18 cellular contexts compared by ENCODE assay signal in genomic region chr1:51222136-51222787, GRCh38. TPM values are rescaled to one million over a fixed set of nuclear protein-coding genes. Genes with fewer than 3 reads are reported as not detected.
A peak's percentile ranks its signal among the peaks of the same experiment; 100 is the strongest.
DNase-seq lines count a peak whose midpoint lies in the region; ATAC-seq lines count a peak whose summit lies in the region.
"Had no signal": no experiment of that assay in that cellular context is flagged by ENCODE, and none has a peak within 500 bp of the region (broad histone marks: within the 10 kb centered on the region; RNA-seq: fewer than 3 reads in every experiment).

No MANE protein-coding gene starts in this region.

- peak; percentile 17 for DNase-seq in activated CD4-positive, alpha-beta T cell treated with anti-CD3 and anti-CD28 coated beads for 36 hours
- no peak for DNase-seq in activated CD4-positive, alpha-beta T cell treated with anti-CD3 and anti-CD28 coated beads for 4 hours
- peak; percentile 65 for DNase-seq in GF-D8 (lab: John Stamatoyannopoulos, UW)
- DNase-seq in HUDEP-2 (lab: John Stamatoyannopoulos, UW; ENCODE audit: unreplicated experiment in 76 of 76): peak in 39 of 76 experiments; percentile 9 to 86 (median 34)
- no peak for DNase-seq in NAMALWA (ENCODE audit: low spot score)
- DNase-seq in activated naive CD4-positive, alpha-beta T cell treated with anti-CD3 and anti-CD28 coated beads, Interleukin-2, amount 50 U/mL, for 72 hours (ENCODE audit: low spot score in 2 of 2): no peak
- DNase-seq: CD4-positive, alpha-beta memory T cell; DMS153; DMS79; GDM1; GOT3; H7; IMR-90 had no signal

- H3K4me3 Mint-ChIP-seq in activated CD4-positive, alpha-beta T cell treated with anti-CD3 and anti-CD28 coated beads for 36 hours: no peak overlapping the region
- H3K4me3 Mint-ChIP-seq in activated T-helper 17 cell treated with anti-CD3 and anti-CD28 coated beads, Interleukin-2, amount 50 U/mL, for 72 hours: no peak overlapping the region
- H3K4me3 Mint-ChIP-seq: CD14-positive monocyte; CD4-positive, alpha-beta memory T cell had no signal

- no peaks in the 10 kb centered on the region for H3K36me3 Mint-ChIP-seq in activated CD4-positive, alpha-beta T cell treated with anti-CD3 and anti-CD28 coated beads for 36 hours (ENCODE audit: low read depth)
- no peaks in the 10 kb centered on the region for H3K36me3 Mint-ChIP-seq in activated T-helper 17 cell treated with anti-CD3 and anti-CD28 coated beads, Interleukin-2, amount 50 U/mL, for 72 hours (ENCODE audit: low read depth)
- no peaks in the 10 kb centered on the region for H3K36me3 Mint-ChIP-seq in activated naive CD4-positive, alpha-beta T cell treated with anti-CD3 and anti-CD28 coated beads, Interleukin-2, amount 50 U/mL, for 72 hours
- H3K36me3 Mint-ChIP-seq: CD14-positive monocyte; CD4-positive, alpha-beta memory T cell had no signal

- no peak overlapping the region for H3K27ac Mint-ChIP-seq in activated CD4-positive, alpha-beta T cell treated with anti-CD3 and anti-CD28 coated beads for 36 hours
- H3K27ac Mint-ChIP-seq in activated T-helper 17 cell treated with anti-CD3 and anti-CD28 coated beads, Interleukin-2, amount 50 U/mL, for 72 hours: no peak overlapping the region
- no peak overlapping the region for H3K27ac Mint-ChIP-seq in activated naive CD4-positive, alpha-beta T cell treated with anti-CD3 and anti-CD28 coated beads, Interleukin-2, amount 50 U/mL, for 72 hours

- intact Hi-C loops in activated CD4-positive, alpha-beta T cell treated with anti-CD3 and anti-CD28 coated beads for 36 hours (cut with DNase I, micrococcal nuclease): no loop called here

- CTCF ChIA-PET in activated CD4-positive, alpha-beta T cell treated with anti-CD3 and anti-CD28 coated beads for 36 hours (lab: Charles Lee): no interaction called here

- POLR2A ChIA-PET in activated CD4-positive, alpha-beta T cell treated with anti-CD3 and anti-CD28 coated beads for 36 hours (lab: Charles Lee): no interaction called here

- no peaks in the 10 kb centered on the region for H3K9me3 Mint-ChIP-seq in activated CD4-positive, alpha-beta T cell treated with anti-CD3 and anti-CD28 coated beads for 36 hours (ENCODE audit: low read depth)
- no peaks in the 10 kb centered on the region for H3K9me3 Mint-ChIP-seq in activated T-helper 17 cell treated with anti-CD3 and anti-CD28 coated beads, Interleukin-2, amount 50 U/mL, for 72 hours
- H3K9me3 Mint-ChIP-seq in activated naive CD4-positive, alpha-beta T cell treated with anti-CD3 and anti-CD28 coated beads, Interleukin-2, amount 50 U/mL, for 72 hours: no peaks in the 10 kb centered on the region

- peaks cover 9% of the 10 kb centered on the region for H3K4me1 Mint-ChIP-seq in activated CD4-positive, alpha-beta T cell treated with anti-CD3 and anti-CD28 coated beads for 36 hours
- no peaks in the 10 kb centered on the region for H3K4me1 Mint-ChIP-seq in activated T-helper 17 cell treated with anti-CD3 and anti-CD28 coated beads, Interleukin-2, amount 50 U/mL, for 72 hours

- H3K27me3 Mint-ChIP-seq in activated CD4-positive, alpha-beta T cell treated with anti-CD3 and anti-CD28 coated beads for 36 hours: peaks cover 3% of the 10 kb centered on the region
- peaks cover 2% of the 10 kb centered on the region for H3K27me3 Mint-ChIP-seq in activated T-helper 17 cell treated with anti-CD3 and anti-CD28 coated beads, Interleukin-2, amount 50 U/mL, for 72 hours

- ATAC-seq in activated CD4-positive, alpha-beta T cell treated with anti-CD3 and anti-CD28 coated beads for 36 hours: no peak
- peak; percentile 62 for ATAC-seq in activated T-helper 17 cell treated with anti-CD3 and anti-CD28 coated beads, Interleukin-2, amount 50 U/mL, for 72 hours (replicated peaks)
- ATAC-seq in activated naive CD4-positive, alpha-beta T cell treated with anti-CD3 and anti-CD28 coated beads, Interleukin-2, amount 50 U/mL, for 72 hours: no peak
- ATAC-seq in HG03139 (IDR thresholded peaks at IDR 0.05; ENCODE audit: unreplicated experiment): no peak
- ATAC-seq: A549, HCT116 had no signal

RNA-seq across cellular contexts. Expression of gene RNF11, which starts 13.8 kb away (rescaled TPM):
- total RNA-seq in activated CD4-positive, alpha-beta T cell treated with anti-CD3 and anti-CD28 coated beads for 36 hours: 10 to 100 TPM; 20.6 to 26.0 TPM
- total RNA-seq in activated T-helper 17 cell treated with anti-CD3 and anti-CD28 coated beads, Interleukin-2, amount 50 U/mL, for 72 hours: 10 to 100 TPM; 23.6 to 30.3 TPM
- total RNA-seq in activated naive CD4-positive, alpha-beta T cell treated with anti-CD3 and anti-CD28 coated beads, Interleukin-2, amount 50 U/mL, for 72 hours: 10 to 100 TPM; 22.2 to 26.6 TPM

Comparison
In these comparisons a context has a peak if more than half of its experiments do, and no peak if none do; other contexts are left out.
1. DNase-seq: peak in activated CD4-positive, alpha-beta T cell treated with anti-CD3 and anti-CD28 coated beads for 36 hours (single experiment), GF-D8 (single experiment) and HUDEP-2 (39 of 76); none in activated CD4-positive, alpha-beta T cell treated with anti-CD3 and anti-CD28 coated beads for 4 hours (0 of 2), NAMALWA (single experiment) and activated naive CD4-positive, alpha-beta T cell treated with anti-CD3 and anti-CD28 coated beads, Interleukin-2, amount 50 U/mL, for 72 hours (0 of 2).